In the genomic region with DNA sequence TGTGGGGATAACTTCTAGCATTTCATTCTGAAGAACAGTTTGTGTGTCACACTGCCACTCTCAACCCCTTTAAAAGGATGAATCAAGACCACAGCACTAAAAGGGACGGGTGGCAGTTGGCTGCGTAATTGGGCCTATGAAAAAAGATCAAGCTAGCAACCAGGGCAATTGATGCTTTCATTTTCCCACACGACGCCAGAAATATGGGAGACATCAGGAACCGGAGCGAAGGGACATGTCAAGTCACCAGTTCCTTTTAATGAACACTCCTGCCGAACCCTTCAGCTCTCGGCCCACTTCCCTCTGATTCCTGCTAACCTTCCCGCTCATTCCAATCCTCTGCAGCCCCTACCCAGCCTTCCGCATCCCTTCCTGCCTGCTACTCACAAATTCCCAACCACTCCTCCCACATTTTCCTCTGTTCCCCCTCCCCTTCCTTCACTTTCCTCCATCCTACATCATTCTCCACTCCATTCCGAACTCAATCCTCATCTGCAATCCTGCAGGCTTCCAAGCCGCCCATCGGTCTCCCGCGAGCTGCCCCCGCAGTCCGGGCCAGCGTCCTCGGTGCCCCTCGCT, we compare ENCODE assay signal across 8 cellular contexts. TPM values are rescaled to one million over a fixed set of nuclear protein-coding genes. Genes with fewer than 3 reads are reported as not detected.
A peak's percentile ranks its signal among the peaks of the same experiment; 100 is the strongest.
DNase-seq lines count a peak whose midpoint lies in the region; ATAC-seq and TF ChIP-seq lines count a peak whose summit lies in the region.

No MANE protein-coding gene starts in this region.

- peak overlapping the region; percentile 62 to 79 for H3K27ac ChIP-seq in aorta (ENCODE audit: low read depth in 1 of 2, low read length in 2 of 2)

- peaks cover 5 to 10% of the 10 kb centered on the region in 2 donors for H3K36me3 Mint-ChIP-seq in activated T-cell treated with anti-CD3 and anti-CD28 coated beads, Interleukin-2, amount 50 U/mL, for 72 hours (ENCODE audit: insufficient read depth in 2 of 2)
- H3K36me3 Mint-ChIP-seq in natural killer cell treated with Interleukin-12 subunit alpha and Interleukin-12 subunit beta and Interleukin-15 and Interleukin-18, amount 100 ng/mL, for 72 hours, result no peaks in the 10 kb centered on the region

- peak overlapping the region; percentile 87 for H3K4me3 ChIP-seq in fibroblast of the aortic adventitia (ENCODE audit: low read depth, low read length)
- peak overlapping the region; percentile 78 to 88 for H3K4me3 ChIP-seq in aorta (ENCODE audit: low read length in 2 of 2)

- WGBS in aorta, 2 donors, result 0% methylated on average over 20 of the region's 20 CpGs

- H3K4me3 Mint-ChIP-seq in activated T-cell treated with anti-CD3 and anti-CD28 coated beads, Interleukin-2, amount 50 U/mL, for 72 hours, result peak overlapping the region; percentile 98 to 99
- H3K4me3 Mint-ChIP-seq in natural killer cell treated with Interleukin-12 subunit alpha and Interleukin-12 subunit beta and Interleukin-15 and Interleukin-18, amount 100 ng/mL, for 72 hours, result peak overlapping the region; percentile 99

- no peaks in the 10 kb centered on the region for H3K36me3 ChIP-seq in aorta (ENCODE audit: control insufficient read depth in 1 of 2, insufficient read depth in 2 of 2, low read length in 1 of 2)

- intact Hi-C loops in aorta (cut with DNase I), result loop anchor here in 1 of 2 donors (5.0 kb wide), 3 partner anchors 35 to 155 kb away; a partner anchor contains a TSS

- peak; percentile 65 for DNase-seq in NCI-H82 (lab: John Stamatoyannopoulos, UW)
- no peak for DNase-seq in NCI-H82 treated with DMSO at 0.1 percent for 48 hours (lab: John Stamatoyannopoulos, UW; ENCODE audit: unreplicated experiment)
- peak; percentile 3 for DNase-seq in NCI-H1694 treated with DMSO at 0.1 percent for 48 hours (lab: John Stamatoyannopoulos, UW)
- peak; percentile 38 to 41 for DNase-seq in activated T-cell treated with anti-CD3 and anti-CD28 coated beads, Interleukin-2, amount 50 U/mL, for 72 hours
- DNase-seq in fibroblast of the aortic adventitia (ENCODE audit: low read depth), result peak; percentile 47
- no peak for DNase-seq in natural killer cell treated with Interleukin-12 subunit alpha and Interleukin-12 subunit beta and Interleukin-15 and Interleukin-18, amount 100 ng/mL, for 72 hours (ENCODE audit: low spot score)
- DNase-seq in aorta, result no peak

- H3K4me1 Mint-ChIP-seq in activated T-cell treated with anti-CD3 and anti-CD28 coated beads, Interleukin-2, amount 50 U/mL, for 72 hours (ENCODE audit: low read depth), result peaks cover 39% of the 10 kb centered on the region
- H3K4me1 Mint-ChIP-seq in natural killer cell treated with Interleukin-12 subunit alpha and Interleukin-12 subunit beta and Interleukin-15 and Interleukin-18, amount 100 ng/mL, for 72 hours (ENCODE audit: low read depth in 2 of 2), result peaks cover 24 to 31% of the 10 kb centered on the region in 2 donors

- H3K9me3 ChIP-seq in aorta (ENCODE audit: control insufficient read depth, low read length), result no peaks in the 10 kb centered on the region

- peak; percentile 8 to 11 for ATAC-seq in activated T-cell treated with anti-CD3 and anti-CD28 coated beads, Interleukin-2, amount 50 U/mL, for 72 hours (replicated peaks in 1 of 2)
- no peak for ATAC-seq in natural killer cell treated with Interleukin-12 subunit alpha and Interleukin-12 subunit beta and Interleukin-15 and Interleukin-18, amount 100 ng/mL, for 72 hours
- ATAC-seq in aorta (ENCODE audit: low FRiP score), result peak; percentile 63
- no peak for ATAC-seq in HG03108 (IDR thresholded peaks at IDR 0.05; ENCODE audit: unreplicated experiment)

- H3K4me1 ChIP-seq in aorta (ENCODE audit: control insufficient read depth in 1 of 2, insufficient read depth in 2 of 2, low read length in 2 of 2), result peaks cover 1 to 4% of the 10 kb centered on the region in 2 donors

- H3K9me3 Mint-ChIP-seq in activated T-cell treated with anti-CD3 and anti-CD28 coated beads, Interleukin-2, amount 50 U/mL, for 72 hours, result no peaks in the 10 kb centered on the region
- no peaks in the 10 kb centered on the region for H3K9me3 Mint-ChIP-seq in natural killer cell treated with Interleukin-12 subunit alpha and Interleukin-12 subunit beta and Interleukin-15 and Interleukin-18, amount 100 ng/mL, for 72 hours

- H3K27me3 Mint-ChIP-seq in activated T-cell treated with anti-CD3 and anti-CD28 coated beads, Interleukin-2, amount 50 U/mL, for 72 hours (ENCODE audit: low read depth), result no peaks in the 10 kb centered on the region
- no peaks in the 10 kb centered on the region for H3K27me3 Mint-ChIP-seq in natural killer cell treated with Interleukin-12 subunit alpha and Interleukin-12 subunit beta and Interleukin-15 and Interleukin-18, amount 100 ng/mL, for 72 hours

- no peaks in the 10 kb centered on the region for H3K27me3 ChIP-seq in aorta (ENCODE audit: control insufficient read depth in 1 of 2, insufficient read depth in 2 of 2, low read length in 1 of 2)

- H3K27ac Mint-ChIP-seq in activated T-cell treated with anti-CD3 and anti-CD28 coated beads, Interleukin-2, amount 50 U/mL, for 72 hours, result peak overlapping the region; percentile 100
- peak overlapping the region; percentile 82 to 98 for H3K27ac Mint-ChIP-seq in natural killer cell treated with Interleukin-12 subunit alpha and Interleukin-12 subunit beta and Interleukin-15 and Interleukin-18, amount 100 ng/mL, for 72 hours

- TF ChIP-seq CTCF in fibroblast of the aortic adventitia (IDR thresholded peaks at IDR 0.05; ENCODE audit: insufficient read depth, low read length), result no peak

RNA-seq across cellular contexts. Expression of a gene that starts 0.7 kb away (rescaled TPM):
- 10 to 100 TPM; 30.6 to 33.4 TPM for total RNA-seq in activated T-cell treated with anti-CD3 and anti-CD28 coated beads, Interleukin-2, amount 50 U/mL, for 72 hours
- total RNA-seq in fibroblast of the aortic adventitia (ENCODE audit: low replicate concordance) (19.1 and 42.4 TPM in 2 replicates), aorta (10 to 100 TPM; 32.3 to 34.5 TPM)
- 10 to 100 TPM; 24.1 to 32.7 TPM for total RNA-seq in natural killer cell treated with Interleukin-12 subunit alpha and Interleukin-12 subunit beta and Interleukin-15 and Interleukin-18, amount 100 ng/mL, for 72 hours
- polyA plus RNA-seq in aorta, result 10 to 100 TPM in 1 of 2 donors, 1 to 10 TPM in 1; 6.1 to 19.0 TPM

RNA-seq across cellular contexts. Expression of a gene that starts 34.5 kb away (rescaled TPM):
- 100 to 1,000 TPM; 120 to 129 TPM for total RNA-seq in activated T-cell treated with anti-CD3 and anti-CD28 coated beads, Interleukin-2, amount 50 U/mL, for 72 hours
- total RNA-seq in fibroblast of the aortic adventitia (ENCODE audit: low replicate concordance) (30.5 and 40.6 TPM in 2 replicates), aorta (10 to 100 TPM; 32.6 to 62.3 TPM)
- 100 to 1,000 TPM in 1 of 2 donors, 10 to 100 TPM in 1; 46.5 to 106 TPM for total RNA-seq in natural killer cell treated with Interleukin-12 subunit alpha and Interleukin-12 subunit beta and Interleukin-15 and Interleukin-18, amount 100 ng/mL, for 72 hours
- 10 to 100 TPM; 52.6 to 59.6 TPM for polyA plus RNA-seq in aorta

RNA-seq across cellular contexts. Expression of a gene that starts 56.5 kb away (rescaled TPM):
- 10 to 100 TPM; 44.8 to 54.5 TPM for total RNA-seq in activated T-cell treated with anti-CD3 and anti-CD28 coated beads, Interleukin-2, amount 50 U/mL, for 72 hours
- total RNA-seq in fibroblast of the aortic adventitia (ENCODE audit: low replicate concordance) (50.7 and 53.7 TPM in 2 replicates), aorta (10 to 100 TPM; 71.9 to 97.2 TPM)
- 10 to 100 TPM; 76.1 to 94.3 TPM for total RNA-seq in natural killer cell treated with Interleukin-12 subunit alpha and Interleukin-12 subunit beta and Interleukin-15 and Interleukin-18, amount 100 ng/mL, for 72 hours
- polyA plus RNA-seq in aorta, result 10 to 100 TPM; 11.1 to 20.6 TPM

Comparison
In these comparisons a context has a peak if more than half of its experiments do, and no peak if none do; other contexts are left out.
1. DNase-seq: peak in NCI-H82 (single experiment), NCI-H1694 treated with DMSO at 0.1 percent for 48 hours (single experiment), activated T-cell treated with anti-CD3 and anti-CD28 coated beads, Interleukin-2, amount 50 U/mL, for 72 hours (2 of 2) and fibroblast of the aortic adventitia (single experiment); none in NCI-H82 treated with DMSO at 0.1 percent for 48 hours (single experiment), natural killer cell treated with Interleukin-12 subunit alpha and Interleukin-12 subunit beta and Interleukin-15 and Interleukin-18, amount 100 ng/mL, for 72 hours (single experiment) and aorta (0 of 2).
2. ATAC-seq: peak in activated T-cell treated with anti-CD3 and anti-CD28 coated beads, Interleukin-2, amount 50 U/mL, for 72 hours (2 of 2) and aorta (single experiment); none in natural killer cell treated with Interleukin-12 subunit alpha and Interleukin-12 subunit beta and Interleukin-15 and Interleukin-18, amount 100 ng/mL, for 72 hours (0 of 2) and HG03108 (single experiment).